In the genomic region with DNA sequence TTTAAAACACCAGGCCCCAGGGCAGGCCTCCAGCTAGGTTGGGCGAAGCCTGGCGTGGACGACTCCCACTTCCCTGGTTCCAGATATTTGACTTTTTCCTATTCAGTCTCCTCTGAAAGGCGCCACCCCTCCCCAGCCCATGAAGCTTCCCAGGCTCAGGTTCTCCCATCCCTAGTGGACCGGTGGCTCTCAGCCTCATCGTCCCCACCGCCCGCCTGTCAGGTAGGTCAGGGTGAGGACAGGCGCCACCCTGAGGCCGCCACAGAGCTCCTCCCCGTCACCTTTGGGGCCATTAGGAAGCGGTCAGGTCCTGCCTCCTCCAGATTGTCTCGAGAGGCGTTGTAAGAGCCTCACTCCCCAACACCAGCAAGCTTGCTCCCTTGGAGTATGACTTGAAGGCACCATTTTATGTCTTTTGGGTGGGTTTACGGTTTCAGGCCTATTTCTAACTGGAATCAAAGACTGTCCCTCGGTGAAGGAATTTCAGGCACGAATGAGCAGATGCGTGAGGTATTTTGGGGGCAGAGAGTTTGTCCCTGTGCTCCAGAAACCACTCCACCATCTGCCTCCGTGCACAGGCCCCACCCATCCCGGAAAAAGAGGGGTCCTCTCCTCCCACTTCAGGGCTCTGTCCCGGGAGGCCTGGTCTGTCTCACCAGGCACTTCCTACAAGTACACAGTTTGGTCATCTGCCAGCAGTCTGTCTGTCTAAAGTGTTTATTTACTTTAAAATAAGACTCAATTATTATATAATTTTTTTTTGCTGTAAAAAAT, we compare ENCODE assay signal across 15 cellular contexts. TPM values are rescaled to one million over a fixed set of nuclear protein-coding genes. Genes with fewer than 3 reads are reported as not detected.
A peak's percentile ranks its signal among the peaks of the same experiment; 100 is the strongest.
DNase-seq lines count a peak whose midpoint lies in the region; ATAC-seq, FAIRE-seq and TF ChIP-seq lines count a peak whose summit lies in the region.
"Had no signal": no experiment of that assay in that cellular context is flagged by ENCODE, and none has a peak within 500 bp of the region (broad histone marks: within the 10 kb centered on the region; RNA-seq: fewer than 3 reads in every experiment).

No MANE protein-coding gene starts in this region.

- TF ChIP-seq CTCF in foreskin fibroblast (IDR thresholded peaks at IDR 0.05; ENCODE audit: low read depth, low read length): no peak

- peak; percentile 88 for DNase-seq in EH (ENCODE audit: low read depth)
- DNase-seq in T1000 (lab: John Stamatoyannopoulos, UW): peak; percentile 21
- peak; percentile 78 to 88 for DNase-seq in foreskin fibroblast
- peak; percentile 80 for DNase-seq in myocyte (ENCODE audit: low read depth)
- no peak for DNase-seq in GM12891 (ENCODE audit: insufficient read length, low spot score)
- DNase-seq in NCI-H446 (lab: John Stamatoyannopoulos, UW): no peak
- no peak for DNase-seq in stimulated activated naive CD4-positive, alpha-beta T cell (lab: John Stamatoyannopoulos, UW)
- DNase-seq: activated CD4-positive, CD25-positive, alpha-beta regulatory T cell; activated effector memory CD4-positive, alpha-beta T cell treated with anti-CD3 and anti-CD28 coated beads, Interleukin-2, amount 50 U/mL, for 16 hours; CD8-positive, alpha-beta T cell; kidney glomerular epithelial cell; NCI-H187; retina; RPMI8226 had no signal

- no peak for TF ChIP-seq POLR2A in GM12891 (IDR thresholded peaks at IDR 0.05; ENCODE audit: low read depth, low read length)

- H3K4me3 ChIP-seq in foreskin fibroblast (ENCODE audit: low read depth in 1 of 2, low read length in 2 of 2): no peak overlapping the region

- no peak for ATAC-seq in HG02870 (IDR thresholded peaks at IDR 0.05; ENCODE audit: unreplicated experiment)
- ATAC-seq: CD8-positive, alpha-beta T cell had no signal

- FAIRE-seq in GM12891 (lab: Jason Lieb, UNC): no peak

TF ChIP-seq in GM12891, 5 proteins besides CTCF, POLR2A, EP300 and RAD21:
- TF ChIP-seq TAF1 (IDR thresholded peaks at IDR 0.05; ENCODE audit: low read depth, low read length): no peak
- TF ChIP-seq POLR2AphosphoS5 (IDR thresholded peaks at IDR 0.05; ENCODE audit: low read depth, low read length): no peak
- TF ChIP-seq PAX5 (IDR thresholded peaks at IDR 0.05; ENCODE audit: insufficient read depth, low read length, severe bottlenecking): no peak

RNA-seq across cellular contexts. Expression of a gene that starts 55.6 kb away (rescaled TPM):
- total RNA-seq in myocyte: 238 and 379 TPM in 2 replicates
- 204 TPM for polyA plus RNA-seq in myocyte (2012)
- 0.95 TPM for polyA plus RNA-seq in GM12891 (2012; ENCODE audit: low read depth, missing spikeins)

Comparison
In these comparisons a context has a peak if more than half of its experiments do, and no peak if none do; other contexts are left out.
1. DNase-seq: peak in EH (single experiment), T1000 (single experiment), foreskin fibroblast (2 of 2) and myocyte (single experiment); none in GM12891 (single experiment), NCI-H446 (0 of 2) and stimulated activated naive CD4-positive, alpha-beta T cell (0 of 6).